15 cellular contexts compared by ENCODE assay signal in genomic region chr10:133391249-133391635, GRCh38. TPM values are rescaled to one million over a fixed set of nuclear protein-coding genes. Genes with fewer than 3 reads are reported as not detected.
DNase-seq lines count a peak whose midpoint lies in the region; ATAC-seq and TF ChIP-seq lines count a peak whose summit lies in the region.
"Had no signal": no experiment of that assay in that cellular context is flagged by ENCODE, and none has a peak within 500 bp of the region (broad histone marks: within the 10 kb centered on the region; RNA-seq: fewer than 3 reads in every experiment).

No MANE protein-coding gene starts in this region.

- H3K36me3 ChIP-seq in CD4-positive, alpha-beta memory T cell (ENCODE audit: insufficient read depth, low read length) = peaks cover 7% of the 10 kb centered on the region
- peaks cover 8% of the 10 kb centered on the region for H3K36me3 ChIP-seq in lower lobe of right lung

- peak overlapping the region in 5 of 8 donors; percentile 38 to 61 (median 43) for H3K4me3 Mint-ChIP-seq in CD4-positive, alpha-beta memory T cell
- H3K4me3 Mint-ChIP-seq in activated CD8-positive, alpha-beta T cell treated with anti-CD3 and anti-CD28 coated beads, Interleukin-2, amount 10 ng/mL, durations not matched to agents 7 days and 5 days = no peak overlapping the region
- H3K4me3 Mint-ChIP-seq: mesothelial cell of epicardium had no signal

- H3K27me3 ChIP-seq in CD4-positive, alpha-beta memory T cell (ENCODE audit: insufficient read depth, low read length) = no peaks in the 10 kb centered on the region
- H3K27me3 ChIP-seq in lower lobe of right lung (ENCODE audit: low read depth) = no peaks in the 10 kb centered on the region
- H3K27me3 ChIP-seq: BE2C, gastrocnemius medialis had no signal

- H3K27ac ChIP-seq in CD4-positive, alpha-beta memory T cell (ENCODE audit: low read depth, low read length) = peak overlapping the region; percentile 50
- H3K27ac ChIP-seq in lower lobe of right lung = no peak overlapping the region
- H3K27ac ChIP-seq: parathyroid adenoma had no signal

- peaks cover 0 to 2% (median 0%) of the 10 kb centered on the region in 8 donors for H3K9me3 Mint-ChIP-seq in CD4-positive, alpha-beta memory T cell
- no peaks in the 10 kb centered on the region for H3K9me3 Mint-ChIP-seq in activated CD8-positive, alpha-beta T cell treated with anti-CD3 and anti-CD28 coated beads, Interleukin-2, amount 10 ng/mL, durations not matched to agents 7 days and 5 days (ENCODE audit: insufficient read depth)
- H3K9me3 Mint-ChIP-seq: mesothelial cell of epicardium had no signal

- no peak for ATAC-seq in activated CD8-positive, alpha-beta T cell treated with anti-CD3 and anti-CD28 coated beads, Interleukin-2, amount 10 ng/mL, durations not matched to agents 7 days and 5 days
- ATAC-seq in lower lobe of right lung (no peak), HG02571 (IDR thresholded peaks at IDR 0.05; ENCODE audit: unreplicated experiment) (no peak)
- ATAC-seq: gastrocnemius medialis had no signal

- intact Hi-C loops in CD4-positive, alpha-beta memory T cell (cut with micrococcal nuclease) = loop anchor here (5.0 kb wide), 2 partner anchors 34 to 129 kb away; partner anchors contain the start of gene FUOM
- intact Hi-C loops in lower lobe of right lung (cut with DNase I) = no loop called here

- H3K4me1 Mint-ChIP-seq in CD4-positive, alpha-beta memory T cell = peaks cover 26 to 60% (median 47%) of the 10 kb centered on the region in 4 donors
- peaks cover 57% of the 10 kb centered on the region for H3K4me1 Mint-ChIP-seq in activated CD8-positive, alpha-beta T cell treated with anti-CD3 and anti-CD28 coated beads, Interleukin-2, amount 10 ng/mL, durations not matched to agents 7 days and 5 days (ENCODE audit: low read depth)

- no peak for TF ChIP-seq CTCF in lower lobe of right lung (IDR thresholded peaks at IDR 0.05)

- H3K36me3 Mint-ChIP-seq in CD4-positive, alpha-beta memory T cell = peaks cover 0 to 16% of the 10 kb centered on the region in 2 donors
- H3K36me3 Mint-ChIP-seq in activated CD8-positive, alpha-beta T cell treated with anti-CD3 and anti-CD28 coated beads, Interleukin-2, amount 10 ng/mL, durations not matched to agents 7 days and 5 days (ENCODE audit: low read depth) = peaks cover 15% of the 10 kb centered on the region

- no peaks in the 10 kb centered on the region for H3K27me3 Mint-ChIP-seq in CD4-positive, alpha-beta memory T cell
- no peaks in the 10 kb centered on the region for H3K27me3 Mint-ChIP-seq in activated CD8-positive, alpha-beta T cell treated with anti-CD3 and anti-CD28 coated beads, Interleukin-2, amount 10 ng/mL, durations not matched to agents 7 days and 5 days (ENCODE audit: low read depth)

- DNase-seq in 8988T = peak; percentile 2
- no peak for DNase-seq in CD4-positive, alpha-beta memory T cell
- DNase-seq in activated CD8-positive, alpha-beta T cell treated with anti-CD3 and anti-CD28 coated beads, Interleukin-2, amount 10 ng/mL, durations not matched to agents 7 days and 5 days = peak; percentile 13
- DNase-seq in lower lobe of right lung = peak; percentile 42
- no peak for DNase-seq in middle frontal gyrus (ENCODE audit: extremely low spot score, low spot score)
- DNase-seq in mucosa of gallbladder (ENCODE audit: low spot score) = no peak
- DNase-seq in NCI-H1436 (lab: John Stamatoyannopoulos, UW) = no peak
- DNase-seq: BE2C, DMS79 treated with DMSO at 0.1 percent for 48 hours, gastrocnemius medialis, NCI-H510A, SK-N-SH had no signal

- peak overlapping the region; percentile 84 to 98 (median 92) for H3K27ac Mint-ChIP-seq in CD4-positive, alpha-beta memory T cell
- H3K27ac Mint-ChIP-seq in activated CD8-positive, alpha-beta T cell treated with anti-CD3 and anti-CD28 coated beads, Interleukin-2, amount 10 ng/mL, durations not matched to agents 7 days and 5 days = peak overlapping the region; percentile 99
- H3K27ac Mint-ChIP-seq: mesothelial cell of epicardium had no signal

- no peaks in the 10 kb centered on the region for H3K9me3 ChIP-seq in CD4-positive, alpha-beta memory T cell (ENCODE audit: control insufficient read depth in 1 of 2, low read length in 2 of 2)
- no peaks in the 10 kb centered on the region for H3K9me3 ChIP-seq in lower lobe of right lung
- H3K9me3 ChIP-seq: BE2C, gastrocnemius medialis, SK-N-SH had no signal

- POLR2A ChIA-PET in CD4-positive, alpha-beta memory T cell (lab: Charles Lee; ENCODE audit: partially characterized antibody) = interaction anchor here (0.9 to 5.2 kb wide), 5 partner anchors 12 to 83 kb away, joined by 4 to 68 read pairs (median 25); partner anchors contain the start of genes CALY, ECHS1, FUOM and PAOX
- POLR2A ChIA-PET in activated CD8-positive, alpha-beta T cell treated with anti-CD3 and anti-CD28 coated beads, Interleukin-2, amount 10 ng/mL, durations not matched to agents 7 days and 5 days (lab: Charles Lee) = interaction anchor here (0.7 to 2.7 kb wide), 3 partner anchors 11 to 351 kb away, joined by 3 to 18 read pairs (median 3); partner anchors contain the start of gene PAOX

- no peak overlapping the region for H3K4me3 ChIP-seq in CD4-positive, alpha-beta memory T cell (ENCODE audit: low read length in 2 of 2)
- no peak overlapping the region for H3K4me3 ChIP-seq in lower lobe of right lung
- H3K4me3 ChIP-seq: gastrocnemius medialis had no signal

- CTCF ChIA-PET in CD4-positive, alpha-beta memory T cell (lab: Charles Lee; ENCODE audit: partially characterized antibody) = interaction anchor here (1.4 to 2.9 kb wide), 4 partner anchors 13 to 64 kb away, joined by 5 to 26 read pairs (median 6); no protein-coding TSS in a partner anchor
- CTCF ChIA-PET in activated CD8-positive, alpha-beta T cell treated with anti-CD3 and anti-CD28 coated beads, Interleukin-2, amount 10 ng/mL, durations not matched to agents 7 days and 5 days (lab: Charles Lee) = interaction anchor here (0.7 to 2.5 kb wide), 4 partner anchors 10 to 83 kb away, joined by 3 to 8 read pairs (median 4); no protein-coding TSS in a partner anchor

- peaks cover 70% of the 10 kb centered on the region for H3K4me1 ChIP-seq in CD4-positive, alpha-beta memory T cell (ENCODE audit: insufficient read depth, low read length)
- peaks cover 18% of the 10 kb centered on the region for H3K4me1 ChIP-seq in lower lobe of right lung
- H3K4me1 ChIP-seq: BE2C had no signal

RNA-seq across cellular contexts. Expression of gene MTG1, which starts 2.7 kb away (rescaled TPM):
- total RNA-seq in CD4-positive, alpha-beta memory T cell = 10 to 100 TPM; 64.8 to 65.4 TPM
- polyA plus RNA-seq in CD4-positive, alpha-beta memory T cell = 10 to 100 TPM; 32.6 to 37.0 TPM
- total RNA-seq in activated CD8-positive, alpha-beta T cell treated with anti-CD3 and anti-CD28 coated beads, Interleukin-2, amount 10 ng/mL, durations not matched to agents 7 days and 5 days = 10 to 100 TPM; 51.8 to 54.8 TPM
- 41.7 TPM for total RNA-seq in lower lobe of right lung
- 50.6 TPM for total RNA-seq in mucosa of gallbladder

RNA-seq across cellular contexts. Expression of gene PAOX, which starts 12.2 kb away (rescaled TPM):
- total RNA-seq in CD4-positive, alpha-beta memory T cell = 1 to 10 TPM; 9.1 to 9.5 TPM
- 10 to 100 TPM in 1 of 2 donors, 1 to 10 TPM in 1; 7.6 to 10.3 TPM for polyA plus RNA-seq in CD4-positive, alpha-beta memory T cell
- 1 to 10 TPM; 5.8 to 6.5 TPM for total RNA-seq in activated CD8-positive, alpha-beta T cell treated with anti-CD3 and anti-CD28 coated beads, Interleukin-2, amount 10 ng/mL, durations not matched to agents 7 days and 5 days
- 6.9 TPM for total RNA-seq in lower lobe of right lung
- 9.4 TPM for total RNA-seq in mucosa of gallbladder

RNA-seq across cellular contexts. Expression of gene ECHS1, which starts 18.1 kb away (rescaled TPM):
- total RNA-seq in CD4-positive, alpha-beta memory T cell = 10 to 100 TPM; 29.7 to 30.6 TPM
- 100 to 1,000 TPM in 1 of 2 donors, 10 to 100 TPM in 1; 81.4 to 117 TPM for polyA plus RNA-seq in CD4-positive, alpha-beta memory T cell
- total RNA-seq in activated CD8-positive, alpha-beta T cell treated with anti-CD3 and anti-CD28 coated beads, Interleukin-2, amount 10 ng/mL, durations not matched to agents 7 days and 5 days = 10 to 100 TPM; 47.0 to 48.5 TPM
- total RNA-seq in lower lobe of right lung (59.5 TPM), mucosa of gallbladder (122 TPM)

RNA-seq across cellular contexts. Expression of gene SPRN, which starts 33.2 kb away (rescaled TPM):
- total RNA-seq in CD4-positive, alpha-beta memory T cell = not detected
- polyA plus RNA-seq in CD4-positive, alpha-beta memory T cell = under 1 TPM; 0.14 to 0.26 TPM
- total RNA-seq in activated CD8-positive, alpha-beta T cell treated with anti-CD3 and anti-CD28 coated beads, Interleukin-2, amount 10 ng/mL, durations not matched to agents 7 days and 5 days = not detected
- total RNA-seq in lower lobe of right lung = not detected
- total RNA-seq in mucosa of gallbladder = not detected
- total RNA-seq: gastrocnemius medialis had no signal

RNA-seq across cellular contexts. Expression of gene FUOM, which starts 33.4 kb away (rescaled TPM):
- 10 to 100 TPM; 17.1 to 18.1 TPM for total RNA-seq in CD4-positive, alpha-beta memory T cell
- polyA plus RNA-seq in CD4-positive, alpha-beta memory T cell = 10 to 100 TPM; 15.6 to 16.3 TPM
- 10 to 100 TPM; 12.4 to 13.4 TPM for total RNA-seq in activated CD8-positive, alpha-beta T cell treated with anti-CD3 and anti-CD28 coated beads, Interleukin-2, amount 10 ng/mL, durations not matched to agents 7 days and 5 days
- total RNA-seq in lower lobe of right lung = 31.0 TPM
- total RNA-seq in mucosa of gallbladder = 13.0 TPM

Comparison
In these comparisons a context has a peak if more than half of its experiments do, and no peak if none do; other contexts are left out.
1. DNase-seq: peak in 8988T (single experiment), activated CD8-positive, alpha-beta T cell treated with anti-CD3 and anti-CD28 coated beads, Interleukin-2, amount 10 ng/mL, durations not matched to agents 7 days and 5 days (single experiment) and lower lobe of right lung (single experiment); none in CD4-positive, alpha-beta memory T cell (0 of 5), middle frontal gyrus (single experiment), mucosa of gallbladder (single experiment) and NCI-H1436 (single experiment).